Comparison of ENCODE assay signal across 20 cellular contexts in the genomic region with DNA sequence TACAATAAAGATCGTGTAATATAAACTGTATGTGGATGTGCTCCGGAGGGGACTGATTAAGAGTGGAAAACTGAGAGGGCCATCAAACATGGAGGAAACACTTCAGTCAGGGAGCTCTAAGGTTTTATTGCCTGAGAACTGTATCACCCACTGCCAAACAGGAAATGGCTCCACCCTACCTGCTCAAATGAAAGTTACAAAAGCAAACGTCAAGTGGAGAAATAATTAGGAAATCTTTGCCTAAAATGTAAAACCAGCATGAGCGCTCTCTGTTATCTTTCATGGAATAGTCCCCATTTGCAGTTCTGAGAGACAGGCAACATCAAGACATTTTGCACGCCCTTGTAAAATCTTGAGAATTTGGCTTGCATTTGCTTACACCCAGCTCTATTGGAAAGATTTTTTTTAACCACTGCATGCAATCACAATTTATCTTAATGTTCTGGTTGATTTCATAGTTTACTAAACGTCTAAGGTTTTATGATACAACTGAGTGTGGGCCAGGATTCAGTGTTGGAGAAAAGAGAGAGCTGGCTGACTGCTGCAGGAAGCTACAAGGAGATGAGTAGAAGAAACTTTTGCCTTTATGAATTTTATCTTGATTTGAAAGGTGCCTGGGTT.
DNase-seq lines count a peak whose midpoint lies in the region; ATAC-seq, FAIRE-seq and TF ChIP-seq lines count a peak whose summit lies in the region.
"Had no signal": no experiment of that assay in that cellular context is flagged by ENCODE, and none has a peak within 500 bp of the region (broad histone marks: within the 10 kb centered on the region; RNA-seq: fewer than 3 reads in every experiment).

No MANE protein-coding gene starts in this region.

- no peaks in the 10 kb centered on the region for H3K4me1 ChIP-seq in small intestine (ENCODE audit: control insufficient read depth in 2 of 2, insufficient read depth in 1 of 2, low read depth in 1 of 2, low read length in 1 of 2)
- no peaks in the 10 kb centered on the region for H3K4me1 ChIP-seq in SJCRH30
- H3K4me1 ChIP-seq: SJSA1 had no signal

- H3K27ac ChIP-seq in dorsolateral prefrontal cortex: peak overlapping the region in 1 of 59 donors; percentile 19
- H3K27ac ChIP-seq in small intestine (ENCODE audit: low read depth in 1 of 2, low read length in 1 of 2): no peak overlapping the region
- H3K27ac ChIP-seq in SJCRH30: no peak overlapping the region
- H3K27ac ChIP-seq: BLaER1 treated with 17β-estradiol and CSF1 and Interleukin-3, amounts not matched to agents 10 nM and 100 nM; SJSA1 had no signal

- peak; percentile 68 for ATAC-seq in omental fat pad (ENCODE audit: low FRiP score)
- no peak for ATAC-seq in GM21447 (IDR thresholded peaks at IDR 0.05; ENCODE audit: unreplicated experiment)
- ATAC-seq: CD8-positive, alpha-beta T cell had no signal

- H3K4me3 ChIP-seq in fibroblast of the aortic adventitia (ENCODE audit: low read depth, low read length) (no peak overlapping the region), dorsolateral prefrontal cortex (no peak overlapping the region), small intestine (ENCODE audit: low read depth in 1 of 2, low read length in 2 of 2) (no peak overlapping the region), SJCRH30 (no peak overlapping the region)
- H3K4me3 ChIP-seq: BLaER1 treated with 17β-estradiol and CSF1 and Interleukin-3, amounts not matched to agents 10 nM and 100 nM; SJSA1 had no signal

- H3K27me3 ChIP-seq in dorsolateral prefrontal cortex (no peaks in the 10 kb centered on the region), small intestine (ENCODE audit: control insufficient read depth in 2 of 2, insufficient read depth in 2 of 2, low read length in 2 of 2) (peaks cover 0 to 2% of the 10 kb centered on the region in 2 donors), SJCRH30 (no peaks in the 10 kb centered on the region)
- H3K27me3 ChIP-seq: BLaER1 treated with 17β-estradiol and CSF1 and Interleukin-3, amounts not matched to agents 10 nM and 100 nM; SJSA1 had no signal

- H3K36me3 ChIP-seq in small intestine (ENCODE audit: control insufficient read depth in 2 of 2, insufficient read depth in 2 of 2, low read length in 2 of 2) (no peaks in the 10 kb centered on the region), SJCRH30 (no peaks in the 10 kb centered on the region)
- H3K36me3 ChIP-seq: BLaER1 treated with 17β-estradiol and CSF1 and Interleukin-3, amounts not matched to agents 10 nM and 100 nM; SJSA1 had no signal

- TF ChIP-seq CTCF in fibroblast of the aortic adventitia (IDR thresholded peaks at IDR 0.05; ENCODE audit: insufficient read depth, low read length): no peak
- TF ChIP-seq CTCF in omental fat pad (IDR thresholded peaks at IDR 0.05): no peak
- TF ChIP-seq CTCF in dorsolateral prefrontal cortex (IDR thresholded peaks at IDR 0.05 in 54 of 56, conservative IDR thresholded peaks at IDR 0.05 in 2 of 56; ENCODE audit: low read depth in 1 of 56, partially characterized antibody in 56 of 56): no peak

- intact Hi-C loops in dorsolateral prefrontal cortex (cut with DNase I): no loop called here

- FAIRE-seq in small intestine (lab: Jason Lieb, UNC): no peak
- FAIRE-seq: GM12891 had no signal

- peak; percentile 24 for DNase-seq in HT-29 (ENCODE audit: low spot score)
- peak; percentile 82 for DNase-seq in NCI-H748 (lab: John Stamatoyannopoulos, UW; ENCODE audit: unreplicated experiment)
- DNase-seq in fibroblast of the aortic adventitia (ENCODE audit: low read depth): peak; percentile 16
- no peak for DNase-seq in omental fat pad (ENCODE audit: low spot score)
- DNase-seq in dorsolateral prefrontal cortex: no peak
- no peak for DNase-seq in small intestine
- no peak for DNase-seq in SJCRH30
- DNase-seq: Calu3; CD8-positive, alpha-beta T cell; HFFc6; Karpas-422; NCI-H1436 treated with DMSO at 0.1 percent for 48 hours; NCI-H2029 treated with DMSO at 0.1 percent for 48 hours; NCI-H2227 treated with DMSO at 0.1 percent for 48 hours; NCI-H510A treated with DMSO at 0.1 percent for 48 hours; SW 1271 had no signal

- H3K9me3 ChIP-seq in small intestine (ENCODE audit: control insufficient read depth, low read depth): no peaks in the 10 kb centered on the region
- no peaks in the 10 kb centered on the region for H3K9me3 ChIP-seq in SJCRH30 (replicated peaks)
- H3K9me3 ChIP-seq: SJSA1 had no signal

- WGBS in small intestine, 3 donors: 56 to 67% (median 64%) methylated on average over 6 of the region's 6 CpGs

Comparison
In these comparisons a context has a peak if more than half of its experiments do, and no peak if none do; other contexts are left out.
1. DNase-seq: peak in HT-29 (single experiment), NCI-H748 (single experiment) and fibroblast of the aortic adventitia (single experiment); none in omental fat pad (single experiment), dorsolateral prefrontal cortex (0 of 10), small intestine (single experiment) and SJCRH30 (0 of 2).